Comparison of ENCODE assay signal across 31 cellular contexts in genomic region chr11:66464916-66465315, GRCh38. TPM values are rescaled to one million over a fixed set of nuclear protein-coding genes. Genes with fewer than 3 reads are reported as not detected.
DNase-seq lines count a peak whose midpoint lies in the region; ATAC-seq and TF ChIP-seq lines count a peak whose summit lies in the region.
"Had no signal": no experiment of that assay in that cellular context is flagged by ENCODE, and none has a peak within 500 bp of the region (broad histone marks: within the 10 kb centered on the region; RNA-seq: fewer than 3 reads in every experiment).

No MANE protein-coding gene starts in this region.

- DNase-seq in ELF-1 (ENCODE audit: low read depth, low spot score) (peak; percentile 38), NB4 (ENCODE audit: low read depth) (no peak), coronary artery (ENCODE audit: low spot score) (no peak), osteoblast (ENCODE audit: insufficient read length, low spot score, missing footprints) (peak; percentile 72), T-helper 2 cell (no peak), omental fat pad (ENCODE audit: low spot score) (no peak)
- DNase-seq: activated CD4-positive, alpha-beta T cell treated with anti-CD3 and anti-CD28 coated beads, Interleukin-2, amount 10 ng/mL, durations not matched to agents 7 days and 5 days; cerebellar nuclear complex; COR-L47; effector memory CD4-positive, alpha-beta T cell; foreskin melanocyte; immature natural killer cell; left lung; midbrain; NCI-H1105; NCI-H2029; PC-9; SIG-M5; small intestine; stimulated activated CD4-positive, alpha-beta T cell treated with anti-CD3 and anti-CD28 coated beads, Interleukin-2, amount 100 ng/mL, for 48 hours; stimulated activated naive CD4-positive, alpha-beta T cell treated with Interleukin-2 at 50 U/mL for 16 hours; T-helper 1 cell had no signal

- H3K27ac ChIP-seq in coronary artery (peak overlapping the region; percentile 0 to 1), osteoblast (ENCODE audit: low read depth, low read length) (no peak overlapping the region)
- H3K27ac ChIP-seq: ascending aorta, left lung, neutrophil, PC-9, thoracic aorta had no signal

- TF ChIP-seq POLR2A in NB4 (IDR thresholded peaks at IDR 0.05; ENCODE audit: extremely low read depth, insufficient read length), result no peak

- H3K27me3 ChIP-seq in osteoblast (ENCODE audit: insufficient read depth, low read length), result no peaks in the 10 kb centered on the region
- H3K27me3 ChIP-seq: ascending aorta, left lung had no signal

- peak overlapping the region; percentile 47 for H3K4me3 ChIP-seq in NB4 (ENCODE audit: low read depth, low read length)
- no peak overlapping the region for H3K4me3 ChIP-seq in coronary artery
- no peak overlapping the region for H3K4me3 ChIP-seq in osteoblast (ENCODE audit: insufficient read depth, low read length)
- H3K4me3 ChIP-seq: ascending aorta, left lung, PC-9, thoracic aorta had no signal

- H3K79me2 ChIP-seq in osteoblast (ENCODE audit: insufficient read depth, low read length), result peaks cover 6% of the 10 kb centered on the region

- H3K4me1 ChIP-seq in osteoblast (ENCODE audit: insufficient read depth, low read length), result peaks cover 6% of the 10 kb centered on the region

- no peaks in the 10 kb centered on the region for H4K20me1 ChIP-seq in osteoblast (ENCODE audit: insufficient read depth, low read length)

- no peak overlapping the region for H2AFZ ChIP-seq in osteoblast (ENCODE audit: low read length)
- H2AFZ ChIP-seq: PC-9 had no signal

- H3K9me3 ChIP-seq in osteoblast (ENCODE audit: low read depth, low read length), result no peaks in the 10 kb centered on the region
- H3K9me3 ChIP-seq: ascending aorta, neutrophil, thoracic aorta had no signal

- H3K4me2 ChIP-seq in osteoblast (ENCODE audit: insufficient read depth, low read length), result no peak overlapping the region

- TF ChIP-seq CTCF in NB4 (IDR thresholded peaks at IDR 0.05; ENCODE audit: low read depth, low read length), result no peak
- TF ChIP-seq CTCF in coronary artery (IDR thresholded peaks at IDR 0.05), result no peak
- TF ChIP-seq CTCF in osteoblast (IDR thresholded peaks at IDR 0.05; ENCODE audit: extremely low read depth, low read depth, low read length), result no peak
- TF ChIP-seq CTCF in omental fat pad (IDR thresholded peaks at IDR 0.05), result no peak

- no peaks in the 10 kb centered on the region for H3K36me3 ChIP-seq in osteoblast (ENCODE audit: insufficient read depth, low read length)
- H3K36me3 ChIP-seq: ascending aorta, left lung, neutrophil, thoracic aorta had no signal

- ATAC-seq in omental fat pad (ENCODE audit: low FRiP score) (no peak), HG02571 (IDR thresholded peaks at IDR 0.05; ENCODE audit: unreplicated experiment) (no peak)
- ATAC-seq: activated naive CD4-positive, alpha-beta T cell treated with anti-CD3 and anti-CD28 coated beads, Interleukin-2, amount 50 U/mL, for 72 hours; esophagus mucosa; left lung had no signal

RNA-seq across cellular contexts. Expression of gene PELI3, which starts 1.8 kb away (rescaled TPM):
- total RNA-seq in osteoblast (18.9 and 19.2 TPM in 2 replicates), omental fat pad (10 to 100 TPM in 2 of 4 donors, 1 to 10 TPM in 2; 9.2 to 16.3 (median 12.5) TPM)

RNA-seq across cellular contexts. Expression of gene DPP3, which starts 15.3 kb away (rescaled TPM):
- total RNA-seq in osteoblast (35.8 and 36.5 TPM in 2 replicates), omental fat pad (10 to 100 TPM; 13.9 to 23.9 (median 21.0) TPM)

RNA-seq across cellular contexts. Expression of gene MRPL11, which starts 26.3 kb away (rescaled TPM):
- total RNA-seq in osteoblast, result 31.5 and 33.3 TPM in 2 replicates
- 10 to 100 TPM; 29.2 to 38.0 (median 32.3) TPM for total RNA-seq in omental fat pad

RNA-seq across cellular contexts. Expression of gene NPAS4, which starts 44.1 kb away (rescaled TPM):
- total RNA-seq in osteoblast, result 0.36 TPM in 1 of 2 replicates, not detected in the other
- under 1 TPM in 1 of 4 donors, not detected in 3; 0.19 TPM for total RNA-seq in omental fat pad
- total RNA-seq: activated T-helper 1 cell treated with anti-CD3 and anti-CD28 coated beads, Interleukin-12 subunit alpha, Interleukin-12 subunit beta, Interleukin-2, Interleukin-4 antibody, amounts not matched to agents 30 ng/mL and 10 ng/mL and 1 ng/mL, durations not matched to agents 14 hours and 24 hours and 36 hours; esophagus mucosa; H4; HT-29; PC-9 had no signal

RNA-seq across cellular contexts. Expression of gene BBS1, which starts 45.5 kb away (rescaled TPM):
- total RNA-seq in osteoblast (39.2 and 43.8 TPM in 2 replicates), omental fat pad (10 to 100 TPM; 35.5 to 71.9 (median 37.9) TPM)

Comparison
In these comparisons a context has a peak if more than half of its experiments do, and no peak if none do; other contexts are left out.
1. DNase-seq: peak in ELF-1 (single experiment) and osteoblast (single experiment); none in NB4 (single experiment), coronary artery (single experiment), T-helper 2 cell (0 of 5) and omental fat pad (single experiment).